In genomic region chr7:141386881-141387280, GRCh38 we compare ENCODE assay signal across 17 cellular contexts.
"Had no signal": no experiment of that assay in that cellular context is flagged by ENCODE, and none has a peak within 500 bp of the region (broad histone marks: within the 10 kb centered on the region; RNA-seq: fewer than 3 reads in every experiment).

No MANE protein-coding gene starts in this region.

- ATAC-seq: left lobe of liver; naive thymus-derived CD8-positive, alpha-beta T cell; sciatic nerve; stimulated activated naive B cell treated with anti-CD40 and anti-IgM and Interleukin-4, amounts not matched to agents 10 μg/mL and 1 μg/mL and 100 μg/mL, for 72 hours; upper lobe of right lung had no signal

- H3K36me3 ChIP-seq: prostate gland, right atrium auricular region, thoracic aorta, tibial nerve, upper lobe of right lung, uterus had no signal

- H3K4me1 Mint-ChIP-seq: naive thymus-derived CD8-positive, alpha-beta T cell; stimulated activated naive B cell treated with anti-CD40 and anti-IgM and Interleukin-4, amounts not matched to agents 10 μg/mL and 1 μg/mL and 100 μg/mL, for 72 hours had no signal

- H3K4me1 ChIP-seq: tibial nerve, upper lobe of right lung, uterus had no signal

- DNase-seq: effector CD4-positive, alpha-beta T cell; hypothalamus; mesendoderm; midbrain; naive thymus-derived CD8-positive, alpha-beta T cell; nephron progenitor cell; stimulated activated naive B cell treated with anti-CD40 and anti-IgM and Interleukin-4, amounts not matched to agents 10 μg/mL and 1 μg/mL and 100 μg/mL, for 72 hours; upper lobe of right lung; uterus had no signal

- H3K4me3 Mint-ChIP-seq: naive thymus-derived CD8-positive, alpha-beta T cell; nephron progenitor cell; stimulated activated naive B cell treated with anti-CD40 and anti-IgM and Interleukin-4, amounts not matched to agents 10 μg/mL and 1 μg/mL and 100 μg/mL, for 72 hours; stimulated activated naive CD8-positive, alpha-beta T cell treated with anti-CD3 and anti-CD28 coated beads, Interleukin-15, Interleukin-2, amounts not matched to agents 100 ng/mL and 50 ng/mL, for 24 hours had no signal

- H3K36me3 Mint-ChIP-seq: naive thymus-derived CD8-positive, alpha-beta T cell; stimulated activated naive B cell treated with anti-CD40 and anti-IgM and Interleukin-4, amounts not matched to agents 10 μg/mL and 1 μg/mL and 100 μg/mL, for 72 hours had no signal

- H3K4me3 ChIP-seq: dorsolateral prefrontal cortex, prostate gland, right atrium auricular region, thoracic aorta, tibial nerve, upper lobe of right lung, uterus had no signal

- H3K9me3 Mint-ChIP-seq: stimulated activated naive CD8-positive, alpha-beta T cell treated with anti-CD3 and anti-CD28 coated beads, Interleukin-15, Interleukin-2, amounts not matched to agents 100 ng/mL and 50 ng/mL, for 24 hours had no signal

- H3K27ac Mint-ChIP-seq: naive thymus-derived CD8-positive, alpha-beta T cell; nephron progenitor cell; stimulated activated naive B cell treated with anti-CD40 and anti-IgM and Interleukin-4, amounts not matched to agents 10 μg/mL and 1 μg/mL and 100 μg/mL, for 72 hours; stimulated activated naive CD8-positive, alpha-beta T cell treated with anti-CD3 and anti-CD28 coated beads, Interleukin-15, Interleukin-2, amounts not matched to agents 100 ng/mL and 50 ng/mL, for 24 hours had no signal

- H3K9me3 ChIP-seq: prostate gland, right atrium auricular region, thoracic aorta, tibial nerve, upper lobe of right lung, uterus had no signal

- H3K27me3 ChIP-seq: dorsolateral prefrontal cortex, right atrium auricular region, tibial nerve, upper lobe of right lung, uterus had no signal

- H3K27ac ChIP-seq: thoracic aorta, tibial nerve, upper lobe of right lung, uterus had no signal
